In the genomic region with DNA sequence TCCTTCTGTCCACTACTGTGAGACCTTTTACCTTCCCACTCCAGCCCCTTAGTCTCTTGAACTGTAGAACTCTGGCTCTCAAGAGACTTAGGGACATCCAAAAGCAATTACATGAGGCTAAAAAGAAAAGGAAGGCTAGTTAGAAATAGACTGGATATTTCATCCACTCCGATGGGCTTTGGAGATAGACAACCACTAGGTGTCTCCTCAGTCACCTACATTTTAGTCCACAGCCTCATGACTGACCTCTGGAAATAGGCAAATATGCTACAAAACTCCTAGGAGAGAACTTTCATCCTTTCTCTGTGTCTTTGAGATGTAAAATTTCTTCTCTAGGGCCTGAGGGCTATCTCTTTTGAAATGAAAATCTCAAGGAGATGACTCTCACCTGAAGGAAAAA, we compare ENCODE assay signal across 10 cellular contexts. TPM values are rescaled to one million over a fixed set of nuclear protein-coding genes. Genes with fewer than 3 reads are reported as not detected.
DNase-seq lines count a peak whose midpoint lies in the region; ATAC-seq and TF ChIP-seq lines count a peak whose summit lies in the region.
"Had no signal": no experiment of that assay in that cellular context is flagged by ENCODE, and none has a peak within 500 bp of the region (broad histone marks: within the 10 kb centered on the region; RNA-seq: fewer than 3 reads in every experiment).

No MANE protein-coding gene starts in this region.

- DNase-seq in HT-29 (ENCODE audit: low spot score) (peak; percentile 48), left lobe of liver (ENCODE audit: low spot score) (no peak), vagina (ENCODE audit: extremely low spot score in 2 of 2) (no peak), coronary artery (ENCODE audit: low spot score) (no peak), cerebellar nuclear complex (lab: John Stamatoyannopoulos, UW) (no peak)
- DNase-seq: glutamatergic neuron; stimulated activated CD4-positive, alpha-beta T cell treated with anti-CD3 and anti-CD28 coated beads, Interleukin-4, amount 100 ng/mL, for 4 hours had no signal

- H3K27ac ChIP-seq in DOHH2 (ENCODE audit: low read depth, low read length) (no peak overlapping the region), VCaP (no peak overlapping the region), vagina (no peak overlapping the region), coronary artery (no peak overlapping the region)

- H3K4me1 ChIP-seq in DOHH2 (ENCODE audit: control insufficient read depth, low read length): no peaks in the 10 kb centered on the region
- no peaks in the 10 kb centered on the region for H3K4me1 ChIP-seq in vagina

- no peaks in the 10 kb centered on the region for H4K20me1 ChIP-seq in DOHH2 (ENCODE audit: control insufficient read depth, insufficient read depth, low read depth, low read length)

- no peak overlapping the region for H3K4me2 ChIP-seq in DOHH2 (ENCODE audit: low read length)

- no peaks in the 10 kb centered on the region for H3K36me3 ChIP-seq in DOHH2 (ENCODE audit: control insufficient read depth, low read length)
- H3K36me3 ChIP-seq in vagina: no peaks in the 10 kb centered on the region

- peak; percentile 91 for ATAC-seq in left lobe of liver
- ATAC-seq in GM21360 (IDR thresholded peaks at IDR 0.05; ENCODE audit: unreplicated experiment): no peak

- H3K4me3 ChIP-seq in DOHH2 (ENCODE audit: low read length) (no peak overlapping the region), vagina (no peak overlapping the region), coronary artery (no peak overlapping the region)

- H3K9me3 ChIP-seq in DOHH2 (ENCODE audit: control insufficient read depth, insufficient read depth, low read length): no peaks in the 10 kb centered on the region
- H3K9me3 ChIP-seq in vagina: no peaks in the 10 kb centered on the region

- H3K27me3 ChIP-seq in DOHH2 (ENCODE audit: control insufficient read depth, low read length): no peaks in the 10 kb centered on the region
- no peaks in the 10 kb centered on the region for H3K27me3 ChIP-seq in vagina

- intact Hi-C loops in vagina (cut with DNase I): no loop called here

- TF ChIP-seq POLR2A in vagina (IDR thresholded peaks at IDR 0.05): no peak

- H3F3A ChIP-seq in DOHH2 (ENCODE audit: control insufficient read depth, insufficient read depth): no peaks in the 10 kb centered on the region

- no peaks in the 10 kb centered on the region for H3K9me2 ChIP-seq in DOHH2 (replicated peaks; ENCODE audit: control insufficient read depth, low read length)

- peak; percentile 38 for TF ChIP-seq CTCF in DOHH2 (IDR thresholded peaks at IDR 0.05; ENCODE audit: low read depth, low read length, poor library complexity, severe bottlenecking)
- peak; percentile 50 for TF ChIP-seq CTCF in VCaP (conservative IDR thresholded peaks at IDR 0.05)
- TF ChIP-seq CTCF in vagina (IDR thresholded peaks at IDR 0.05): no peak
- no peak for TF ChIP-seq CTCF in coronary artery (IDR thresholded peaks at IDR 0.05)

- no peaks in the 10 kb centered on the region for H3K79me2 ChIP-seq in DOHH2 (ENCODE audit: control insufficient read depth, low read length)

RNA-seq across cellular contexts. Expression of gene LAMP2, which starts 45.1 kb away (rescaled TPM):
- 16.1 and 21.8 TPM in 2 replicates for total RNA-seq in HT-29 (2014; rRNA removed; shearing (Covaris generic))
- total RNA-seq in left lobe of liver (78.7 TPM), vagina (106 TPM)

RNA-seq across cellular contexts. Expression of gene CUL4B, which starts 46.5 kb away (rescaled TPM):
- total RNA-seq in HT-29 (2014; rRNA removed; shearing (Covaris generic)): 8.5 and 9.4 TPM in 2 replicates
- total RNA-seq in left lobe of liver: 11.3 TPM
- 31.7 TPM for total RNA-seq in vagina

Comparison
In these comparisons a context has a peak if more than half of its experiments do, and no peak if none do; other contexts are left out.
1. CTCF ChIP-seq: peak in DOHH2 (single experiment) and VCaP (single experiment); none in vagina (0 of 3) and coronary artery (single experiment).